20 cellular contexts compared by ENCODE assay signal in genomic region chr1:59530119-59530518, GRCh38.
DNase-seq lines count a peak whose midpoint lies in the region; ATAC-seq, FAIRE-seq and TF ChIP-seq lines count a peak whose summit lies in the region.
"Had no signal": no experiment of that assay in that cellular context is flagged by ENCODE, and none has a peak within 500 bp of the region (broad histone marks: within the 10 kb centered on the region; RNA-seq: fewer than 3 reads in every experiment).

No MANE protein-coding gene starts in this region.

- intact Hi-C loops in HepG2 (cut with micrococcal nuclease; ENCODE audit: unreplicated experiment) (no loop called here), right lobe of liver (cut with DNase I) (no loop called here), K562 (cut with micrococcal nuclease) (no loop called here)

- H2AFZ ChIP-seq in HepG2 (ENCODE audit: low read length) (no peak overlapping the region), K562 (ENCODE audit: low read depth, low read length) (no peak overlapping the region)

- no peak overlapping the region for H3K27ac ChIP-seq in HepG2 (ENCODE audit: extremely low read length, insufficient read depth, low read length)
- no peak overlapping the region for H3K27ac ChIP-seq in right lobe of liver
- no peak overlapping the region for H3K27ac ChIP-seq in K562 (ENCODE audit: extremely low read depth, low read depth, low read length)
- no peak overlapping the region for H3K27ac ChIP-seq in gastroesophageal sphincter
- H3K27ac ChIP-seq: 22Rv1; BLaER1 treated with 17β-estradiol and CSF1 and Interleukin-3, amounts not matched to agents 10 nM and 100 nM; C4-2B had no signal

- TF ChIP-seq RAD21 in HepG2 (CRISPR knock-in tag; IDR thresholded peaks at IDR 0.05) = no peak
- no peak for TF ChIP-seq RAD21 in K562 (CRISPR knock-in tag; conservative IDR thresholded peaks at IDR 0.05 in 1 of 2, IDR thresholded peaks at IDR 0.05 in 1 of 2)

- no peaks in the 10 kb centered on the region for H4K20me1 ChIP-seq in HepG2 (ENCODE audit: insufficient read depth, low read length)
- no peaks in the 10 kb centered on the region for H4K20me1 ChIP-seq in K562 (replicated peaks; ENCODE audit: control insufficient read depth, insufficient read depth, low read length)
- H4K20me1 ChIP-seq: BLaER1 treated with 17β-estradiol and CSF1 and Interleukin-3, amounts not matched to agents 10 nM and 100 nM had no signal

- H3K27me3 ChIP-seq in HepG2 (ENCODE audit: control insufficient read depth in 1 of 2, insufficient read depth in 2 of 2, low read length in 2 of 2) (no peaks in the 10 kb centered on the region), right lobe of liver (no peaks in the 10 kb centered on the region), K562 (ENCODE audit: control insufficient read depth in 2 of 2, insufficient read depth in 2 of 2, low read length in 2 of 2) (no peaks in the 10 kb centered on the region; a peak in 1 of 5 replicates), gastroesophageal sphincter (no peaks in the 10 kb centered on the region)
- H3K27me3 ChIP-seq: BLaER1 treated with 17β-estradiol and CSF1 and Interleukin-3, amounts not matched to agents 10 nM and 100 nM had no signal

- DNase-seq in HepG2 (ENCODE audit: low spot score) (no peak), right lobe of liver (no peak), K562 (ENCODE audit: extremely low read depth in 1 of 4, low spot score in 3 of 4) (no peak), AG08396 (ENCODE audit: low spot score) (no peak)
- DNase-seq: ACHN; AML-193; Caco-2; Calu3; CD4-positive, alpha-beta T cell; CD8-positive, alpha-beta T cell; DMS79 treated with DMSO at 0.1 percent for 48 hours; GF-D8 had no signal

- H3K79me2 ChIP-seq in HepG2 (ENCODE audit: insufficient read depth, low read length) (no peaks in the 10 kb centered on the region), K562 (ENCODE audit: control insufficient read depth, insufficient read depth, low read length) (no peaks in the 10 kb centered on the region)

- H3K4me1 ChIP-seq in HepG2 (ENCODE audit: insufficient read depth, low read length) (no peaks in the 10 kb centered on the region), right lobe of liver (no peaks in the 10 kb centered on the region), K562 (replicated peaks in 1 of 2; ENCODE audit: control insufficient read depth in 2 of 2, insufficient read depth in 2 of 2, low read length in 2 of 2) (no peaks in the 10 kb centered on the region), gastroesophageal sphincter (no peaks in the 10 kb centered on the region)
- H3K4me1 ChIP-seq: BLaER1 treated with 17β-estradiol and CSF1 and Interleukin-3, amounts not matched to agents 10 nM and 100 nM; Caco-2 had no signal

- H3K9me3 ChIP-seq in HepG2 (ENCODE audit: low read length) (no peaks in the 10 kb centered on the region), right lobe of liver (no peaks in the 10 kb centered on the region), K562 (replicated peaks; ENCODE audit: control insufficient read depth, insufficient read depth, low read depth, low read length) (no peaks in the 10 kb centered on the region), gastroesophageal sphincter (no peaks in the 10 kb centered on the region)
- H3K9me3 ChIP-seq: Caco-2 had no signal

- TF ChIP-seq POLR2A in HepG2 (IDR thresholded peaks at IDR 0.05; ENCODE audit: insufficient read depth in 1 of 2, low read depth in 2 of 2, low read length in 2 of 2) (no peak), right lobe of liver (IDR thresholded peaks at IDR 0.05) (no peak), K562 (conservative IDR thresholded peaks at IDR 0.05) (no peak), gastroesophageal sphincter (IDR thresholded peaks at IDR 0.05) (no peak)

- POLR2A ChIA-PET in HepG2 (lab: Yijun Ruan, JAX) (no interaction called here), K562 (lab: Yijun Ruan, JAX) (no interaction called here)

- TF ChIP-seq CTCF in HepG2 (CRISPR knock-in tag; IDR thresholded peaks at IDR 0.05) (no peak), right lobe of liver (IDR thresholded peaks at IDR 0.05) (no peak), K562 (IDR thresholded peaks at IDR 0.05 in 2 of 3, conservative IDR thresholded peaks at IDR 0.05 in 1 of 3; ENCODE audit: insufficient read depth in 2 of 3, low read depth in 1 of 3, low read length in 3 of 3) (no peak), gastroesophageal sphincter (IDR thresholded peaks at IDR 0.05) (no peak)

- H3K9ac ChIP-seq in HepG2 (ENCODE audit: insufficient read depth, low read depth, low read length) = no peak overlapping the region
- H3K9ac ChIP-seq in K562 (ENCODE audit: insufficient read depth in 1 of 2, low read depth in 2 of 2, low read length in 2 of 2) = no peak overlapping the region
- H3K9ac ChIP-seq: BLaER1 treated with 17β-estradiol and CSF1 and Interleukin-3, amounts not matched to agents 10 nM and 100 nM had no signal

- FAIRE-seq in HepG2 (lab: Jason Lieb, UNC) (no peak), K562 (lab: Jason Lieb, UNC) (no peak)
- FAIRE-seq: D721Med, G401.6, GM12891, GM19239 had no signal

- H3K9me1 ChIP-seq in K562 (ENCODE audit: control insufficient read depth, insufficient read depth, low read length) = no peaks in the 10 kb centered on the region

- WGBS in HepG2 (ENCODE audit: low lambda C conversion rate) = 94% methylated on average over 3 of the region's 3 CpGs
- WGBS in right lobe of liver (ENCODE audit: insufficient coverage, low coverage, low lambda C conversion rate, missing lambda C conversion rate) = 95% methylated on average over 3 of the region's 3 CpGs
- WGBS in K562 (ENCODE audit: insufficient coverage, low coverage, missing lambda C conversion rate) = 26% methylated on average over 3 of the region's 3 CpGs
- 89 to 95% methylated on average over 2 to 3 of the region's 3 CpGs for WGBS in gastroesophageal sphincter (ENCODE audit: low coverage in 1 of 2), 2 donors

- TF ChIP-seq EP300 in HepG2 (IDR thresholded peaks at IDR 0.05; ENCODE audit: low read depth in 2 of 2, low read length in 2 of 2) (no peak), HepG2 (CRISPR knock-in tag; IDR thresholded peaks at IDR 0.05; ENCODE audit: borderline replicate concordance) (no peak), K562 (IDR thresholded peaks at IDR 0.05; ENCODE audit: low read length) (no peak), gastroesophageal sphincter (IDR thresholded peaks at IDR 0.05) (no peak)

- no peaks in the 10 kb centered on the region for H3K36me3 ChIP-seq in HepG2 (replicated peaks in 1 of 2; ENCODE audit: control insufficient read depth in 1 of 2, insufficient read depth in 2 of 2, low read length in 2 of 2)
- H3K36me3 ChIP-seq in right lobe of liver = peaks cover 0 to 2% (median 0%) of the 10 kb centered on the region in 4 donors
- H3K36me3 ChIP-seq in K562 (ENCODE audit: control insufficient read depth, insufficient read depth, low read length) = no peaks in the 10 kb centered on the region
- H3K36me3 ChIP-seq in gastroesophageal sphincter = no peaks in the 10 kb centered on the region
- H3K36me3 ChIP-seq: BLaER1 treated with 17β-estradiol and CSF1 and Interleukin-3, amounts not matched to agents 10 nM and 100 nM had no signal

- H3K4me2 ChIP-seq in HepG2 (ENCODE audit: low read depth, low read length) (no peak overlapping the region), K562 (ENCODE audit: insufficient read depth, low read length) (no peak overlapping the region)
- H3K4me2 ChIP-seq: BLaER1 treated with 17β-estradiol and CSF1 and Interleukin-3, amounts not matched to agents 10 nM and 100 nM had no signal

- CTCF ChIA-PET in HepG2 (lab: Yijun Ruan, JAX; ENCODE audit: low intra/inter-chr PET ratio, low total read pairs) (no interaction called here), K562 (lab: Yijun Ruan, JAX; ENCODE audit: low intra/inter-chr PET ratio) (no interaction called here)

- BruUV-seq in HepG2 (replicated peaks; lab: Mats Ljungman, UMichigan) (no TSS peak), K562 (replicated peaks; lab: Mats Ljungman, UMichigan) (no TSS peak)

- ATAC-seq in HepG2 = no peak
- no peak for ATAC-seq in right lobe of liver
- ATAC-seq in K562 = no peak
- ATAC-seq in gastroesophageal sphincter = no peak
- ATAC-seq: CD8-positive, alpha-beta T cell had no signal

- in situ Hi-C loops in HepG2 (cut with HindIII; ENCODE audit: extremely low pct_ligation_motif_present, low pct_unique_long_range_greater_than_20kb) (no loop called here), K562 (cut with MboI) (no loop called here)

- no peak overlapping the region for H3K4me3 ChIP-seq in HepG2 (replicated peaks in 1 of 3; ENCODE audit: insufficient read depth in 1 of 3, low read depth in 2 of 3, low read length in 3 of 3)
- H3K4me3 ChIP-seq in right lobe of liver = no peak overlapping the region
- H3K4me3 ChIP-seq in K562 = no peak overlapping the region
- no peak overlapping the region for H3K4me3 ChIP-seq in gastroesophageal sphincter
- H3K4me3 ChIP-seq: BLaER1 treated with 17β-estradiol and CSF1 and Interleukin-3, amounts not matched to agents 10 nM and 100 nM had no signal

TF ChIP-seq in HepG2, 621 proteins besides CTCF, POLR2A, EP300 and RAD21:
- TF ChIP-seq MAFF (IDR thresholded peaks at IDR 0.05; ENCODE audit: low read depth, low read length) (peak; percentile 95), ZNF558 (CRISPR knock-in tag; IDR thresholded peaks at IDR 0.05; ENCODE audit: borderline replicate concordance) (no peak), MAFK (conservative IDR thresholded peaks at IDR 0.05 in 1 of 2, IDR thresholded peaks at IDR 0.05 in 1 of 2; ENCODE audit: low read length in 2 of 2) (peak; percentile 88 to 96)

TF ChIP-seq in K562, 482 proteins besides CTCF, POLR2A, EP300 and RAD21:
- peak; percentile 84 for TF ChIP-seq MAFK (IDR thresholded peaks at IDR 0.05; ENCODE audit: low read length)
- TF ChIP-seq MAFF (IDR thresholded peaks at IDR 0.05; ENCODE audit: low read length) = peak; percentile 85
- no peak for TF ChIP-seq SREBF1 (IDR thresholded peaks at IDR 0.05; ENCODE audit: borderline replicate concordance, low read depth, low read length)
- peak; percentile 73 for TF ChIP-seq MAFG (tag; conservative IDR thresholded peaks at IDR 0.05)
- TF ChIP-seq C11orf30 (IDR thresholded peaks at IDR 0.05; ENCODE audit: low read depth) = peak; percentile 67; the same call in 1 of the 2 replicates
- no peak for TF ChIP-seq NFE2L1 (tag; IDR thresholded peaks at IDR 0.05; ENCODE audit: borderline replicate concordance, low read depth)
- TF ChIP-seq ZNF316 (IDR thresholded peaks at IDR 0.05) = peak; percentile 81
- TF ChIP-seq ILK (tag; IDR thresholded peaks at IDR 0.05; ENCODE audit: borderline replicate concordance, low read depth) = no peak

Comparison
In these comparisons a context has a peak if more than half of its experiments do, and no peak if none do; other contexts are left out.
1. Of the 241 proteins assayed by ChIP-seq in both HepG2 and K562: peak only in HepG2: none; only in K562: MAFG; in both: MAFF and MAFK; in neither: 238.